Comparison of ENCODE assay signal across 8 cellular contexts in the genomic region with DNA sequence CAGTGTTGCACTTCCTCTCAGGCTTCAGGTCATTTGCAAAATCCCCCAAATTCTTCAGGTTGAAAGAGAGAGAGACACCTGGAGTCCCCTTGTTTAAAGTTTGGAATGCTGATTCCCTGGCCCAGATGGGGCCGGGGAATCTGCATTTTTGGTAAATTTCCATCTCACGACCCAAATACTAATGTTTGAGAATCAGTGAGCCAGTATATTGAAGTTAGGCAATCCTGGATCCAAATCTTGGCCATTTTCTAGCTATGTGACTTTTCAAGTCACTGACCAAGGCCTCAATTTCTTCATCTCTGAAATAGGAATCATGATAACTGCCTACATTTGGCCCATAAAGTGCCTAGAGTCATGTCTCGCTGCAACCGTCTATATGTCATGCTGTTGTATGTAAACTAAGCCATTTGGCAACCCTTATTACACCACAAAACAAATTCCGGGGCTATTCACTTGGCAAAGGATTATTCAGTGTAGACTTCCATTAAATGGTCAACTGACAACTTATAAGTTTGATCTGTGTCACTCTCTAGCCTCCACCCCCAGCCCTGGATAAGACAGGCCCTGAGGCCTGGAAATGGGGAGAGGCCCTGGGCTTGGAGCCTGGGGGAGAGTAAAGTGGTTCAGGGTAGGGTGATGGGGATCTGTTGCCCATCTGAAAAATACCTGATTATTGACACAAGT. TPM values are rescaled to one million over a fixed set of nuclear protein-coding genes. Genes with fewer than 3 reads are reported as not detected.
DNase-seq lines count a peak whose midpoint lies in the region; ATAC-seq and TF ChIP-seq lines count a peak whose summit lies in the region.

No MANE protein-coding gene starts in this region.

- H3K36me3 ChIP-seq in KMS-11 (ENCODE audit: insufficient read depth) (no peaks in the 10 kb centered on the region), mucosa of stomach (ENCODE audit: control insufficient read depth, insufficient read depth, low read length) (no peaks in the 10 kb centered on the region)

- no peak overlapping the region for H2AFZ ChIP-seq in KMS-11 (ENCODE audit: low read depth)

- peaks cover 2% of the 10 kb centered on the region for H3K9me3 Mint-ChIP-seq in central memory CD8-positive, alpha-beta T cell

- H3K27ac Mint-ChIP-seq in central memory CD8-positive, alpha-beta T cell (ENCODE audit: low read depth) = peak overlapping the region; percentile 99

- DNase-seq in AG04450 (ENCODE audit: low read depth, low spot score) = no peak
- no peak for DNase-seq in central memory CD8-positive, alpha-beta T cell (ENCODE audit: low spot score in 2 of 2)
- no peak for DNase-seq in GM19238 (ENCODE audit: insufficient read length, low spot score)
- DNase-seq in COR-L47 (lab: John Stamatoyannopoulos, UW) = no peak
- no peak for DNase-seq in RPMI8226
- DNase-seq in GM13976 (ENCODE audit: low spot score) = no peak

- TF ChIP-seq CTCF in AG04450 (IDR thresholded peaks at IDR 0.05; ENCODE audit: low read depth, low read length) = no peak
- TF ChIP-seq CTCF in KMS-11 (conservative IDR thresholded peaks at IDR 0.05; ENCODE audit: low read depth, low read length) = no peak
- no peak for TF ChIP-seq CTCF in GM13976 (IDR thresholded peaks at IDR 0.05; ENCODE audit: borderline replicate concordance, control extremely low read depth, extremely low read depth, insufficient read depth, missing control alignments)

- POLR2A ChIA-PET in AG04450 (lab: Yijun Ruan, JAX) = interaction anchor here (0.9 to 3.2 kb wide), 4 partner anchors 9 to 19 kb away, joined by 3 to 37 read pairs (median 22); no protein-coding TSS in a partner anchor

- in situ Hi-C loops in GM13976 (cut with MboI; ENCODE audit: low sequenced_read_pairs, unreplicated experiment) = loop anchor here (10.0 kb wide), 1 partner anchor 392 kb away; no protein-coding TSS in a partner anchor

- H4K20me1 ChIP-seq in KMS-11 (ENCODE audit: insufficient read depth) = no peaks in the 10 kb centered on the region

- H3K4me3 ChIP-seq in AG04450 (ENCODE audit: low read depth, low read length) (peak overlapping the region; percentile 100), KMS-11 (IDR thresholded peaks at IDR 0.05; ENCODE audit: insufficient read depth, low read depth, low read length) (no peak overlapping the region), mucosa of stomach (ENCODE audit: low read length) (peak overlapping the region; percentile 93)

- H3K27me3 Mint-ChIP-seq in central memory CD8-positive, alpha-beta T cell = no peaks in the 10 kb centered on the region

- H3K27me3 ChIP-seq in AG04450 (ENCODE audit: control insufficient read depth, insufficient read depth, low read length) (no peaks in the 10 kb centered on the region), KMS-11 (ENCODE audit: insufficient read depth, low read depth) (no peaks in the 10 kb centered on the region), mucosa of stomach (ENCODE audit: control insufficient read depth, insufficient read depth, low read length) (no peaks in the 10 kb centered on the region)

- H3K36me3 Mint-ChIP-seq in central memory CD8-positive, alpha-beta T cell (ENCODE audit: insufficient read depth) = peaks cover 50% of the 10 kb centered on the region

- no peak for ATAC-seq in central memory CD8-positive, alpha-beta T cell (replicated peaks; ENCODE audit: extremely low read depth, poor library complexity, severe bottlenecking)

- H3K9me3 ChIP-seq in AG04450 (ENCODE audit: control insufficient read depth, insufficient read depth, low read length) = peaks cover 2% of the 10 kb centered on the region; the same call in 1 of the 2 replicates
- H3K9me3 ChIP-seq in mucosa of stomach (ENCODE audit: control insufficient read depth, low read length) = no peaks in the 10 kb centered on the region

- H3K27ac ChIP-seq in AG04450 (ENCODE audit: low read depth, low read length) (peak overlapping the region; percentile 100), KMS-11 (peak overlapping the region; percentile 100)

- H3K79me2 ChIP-seq in KMS-11 (ENCODE audit: insufficient read depth, low read depth) = peaks cover 13% of the 10 kb centered on the region

- CTCF ChIA-PET in AG04450 (lab: Charles Lee) = interaction anchor here (0.6 to 1.5 kb wide), 4 partner anchors 10 to 944 kb away, joined by 3 read pairs; no protein-coding TSS in a partner anchor

- H3K9ac ChIP-seq in KMS-11 (peak overlapping the region; percentile 97), mucosa of stomach (ENCODE audit: low read length) (peak overlapping the region; percentile 99)

- H3K4me3 Mint-ChIP-seq in central memory CD8-positive, alpha-beta T cell = peak overlapping the region; percentile 94

- H3K4me1 ChIP-seq in KMS-11 (ENCODE audit: low read depth, poor library complexity, severe bottlenecking) (peaks cover 39% of the 10 kb centered on the region), mucosa of stomach (ENCODE audit: control insufficient read depth, insufficient read depth, low read length) (peaks cover 9% of the 10 kb centered on the region)

- H3K4me1 Mint-ChIP-seq in central memory CD8-positive, alpha-beta T cell = peaks cover 27% of the 10 kb centered on the region

- H3K4me2 ChIP-seq in KMS-11 = peak overlapping the region; percentile 22

RNA-seq across cellular contexts. Expression of gene ZFP36L1, which starts 3.7 kb away (rescaled TPM):
- polyA plus RNA-seq in AG04450 (2011; rRNA removed) = 54.4 and 61.5 TPM in 2 replicates
- polyA minus RNA-seq in AG04450 (2011; rRNA and poly(A)+ RNA removed) = 38.4 and 48.0 TPM in 2 replicates
